In genomic region chr12:104083769-104084475, GRCh38 we compare ENCODE assay signal across 11 cellular contexts.
DNase-seq lines count a peak whose midpoint lies in the region; ATAC-seq lines count a peak whose summit lies in the region.
"Had no signal": no experiment of that assay in that cellular context is flagged by ENCODE, and none has a peak within 500 bp of the region (broad histone marks: within the 10 kb centered on the region; RNA-seq: fewer than 3 reads in every experiment).

No MANE protein-coding gene starts in this region.

- peak; percentile 68 for DNase-seq in activated CD4-positive, alpha-beta T cell treated with anti-CD3 and anti-CD28 coated beads for 48 hours
- no peak for DNase-seq in activated CD4-positive, alpha-beta T cell treated with anti-CD3 and anti-CD28 coated beads, Interleukin-2, amount 50 U/mL, for 4 hours
- DNase-seq in stimulated activated CD4-positive, alpha-beta T cell treated with anti-CD3 and anti-CD28 coated beads, Interleukin-4, amount 100 ng/mL, for 48 hours (ENCODE audit: low read depth in 2 of 2) = peak; percentile 24 to 61
- DNase-seq in NCI-H226 (no peak), COLO829 (ENCODE audit: low spot score) (no peak), amniotic stem cell (lab: John Stamatoyannopoulos, UW) (no peak)
- DNase-seq: effector CD8-positive, alpha-beta T cell; H9; spleen had no signal

- peak; percentile 88 for ATAC-seq in GM21717 (IDR thresholded peaks at IDR 0.05; ENCODE audit: unreplicated experiment)
- ATAC-seq in HG03521 (IDR thresholded peaks at IDR 0.05; ENCODE audit: unreplicated experiment) = peak; percentile 73

Comparison
In these comparisons a context has a peak if more than half of its experiments do, and no peak if none do; other contexts are left out.
1. DNase-seq: peak in activated CD4-positive, alpha-beta T cell treated with anti-CD3 and anti-CD28 coated beads for 48 hours (single experiment) and stimulated activated CD4-positive, alpha-beta T cell treated with anti-CD3 and anti-CD28 coated beads, Interleukin-4, amount 100 ng/mL, for 48 hours (2 of 2); none in activated CD4-positive, alpha-beta T cell treated with anti-CD3 and anti-CD28 coated beads, Interleukin-2, amount 50 U/mL, for 4 hours (0 of 2), NCI-H226 (single experiment), COLO829 (single experiment) and amniotic stem cell (single experiment).